ENCODE assay signal across 8 cellular contexts in genomic region chr3:87167634-87168456, GRCh38. TPM values are rescaled to one million over a fixed set of nuclear protein-coding genes. Genes with fewer than 3 reads are reported as not detected.
DNase-seq lines count a peak whose midpoint lies in the region; ATAC-seq, FAIRE-seq and TF ChIP-seq lines count a peak whose summit lies in the region.

No MANE protein-coding gene starts in this region.

- H3K36me3 ChIP-seq in pancreas, result no peaks in the 10 kb centered on the region

- H3K27me3 Mint-ChIP-seq in CD14-positive monocyte (ENCODE audit: low read depth in 3 of 3) (peaks cover 0 to 3% (median 0%) of the 10 kb centered on the region in 3 donors), activated B cell treated with CpG ODN at 0.5 μM for 24 hours (peaks cover 13% of the 10 kb centered on the region)
- H3K27me3 Mint-ChIP-seq in stimulated activated memory B cell treated with anti-CD40 and anti-IgM and Interleukin-4, amounts not matched to agents 10 μg/mL and 1 μg/mL and 100 μg/mL, for 72 hours, result peaks cover 9% of the 10 kb centered on the region

- H3K36me3 Mint-ChIP-seq in CD14-positive monocyte, result no peaks in the 10 kb centered on the region
- no peaks in the 10 kb centered on the region for H3K36me3 Mint-ChIP-seq in activated B cell treated with CpG ODN at 0.5 μM for 24 hours (ENCODE audit: low read depth)
- no peaks in the 10 kb centered on the region for H3K36me3 Mint-ChIP-seq in stimulated activated memory B cell treated with anti-CD40 and anti-IgM and Interleukin-4, amounts not matched to agents 10 μg/mL and 1 μg/mL and 100 μg/mL, for 72 hours

- peaks cover 0 to 5% (median 3%) of the 10 kb centered on the region in 3 donors for H3K4me1 ChIP-seq in pancreas

- CTCF ChIA-PET in activated B cell treated with CpG ODN at 0.5 μM for 24 hours (lab: Charles Lee), result interaction anchor here (0.7 to 1.2 kb wide), 5 partner anchors 8 to 1346 kb away, joined by 3 read pairs; no protein-coding TSS in a partner anchor

- POLR2A ChIA-PET in activated B cell treated with CpG ODN at 0.5 μM for 24 hours (lab: Charles Lee), result no interaction called here

- intact Hi-C loops in CD14-positive monocyte (cut with micrococcal nuclease), result loop anchor here in 1 of 2 donors (5.0 kb wide), 1 partner anchor 196 kb away; no protein-coding TSS in a partner anchor
- intact Hi-C loops in activated B cell treated with CpG ODN at 0.5 μM for 24 hours (cut with micrococcal nuclease), result loop anchor here (1.0 to 2.0 kb wide), 3 partner anchors 197 to 466 kb away; no protein-coding TSS in a partner anchor
- intact Hi-C loops in pancreas (cut with DNase I), result loop anchor here in 1 of 3 donors (10.0 kb wide), 1 partner anchor 393 kb away; no protein-coding TSS in a partner anchor

- peak overlapping the region in 1 of 7 donors; percentile 25 for H3K27ac Mint-ChIP-seq in CD14-positive monocyte
- H3K27ac Mint-ChIP-seq in activated B cell treated with CpG ODN at 0.5 μM for 24 hours, result no peak overlapping the region
- H3K27ac Mint-ChIP-seq in stimulated activated memory B cell treated with anti-CD40 and anti-IgM and Interleukin-4, amounts not matched to agents 10 μg/mL and 1 μg/mL and 100 μg/mL, for 72 hours, result no peak overlapping the region

- H3K4me1 Mint-ChIP-seq in CD14-positive monocyte (peaks cover 4% of the 10 kb centered on the region), activated B cell treated with CpG ODN at 0.5 μM for 24 hours (no peaks in the 10 kb centered on the region)
- H3K4me1 Mint-ChIP-seq in stimulated activated memory B cell treated with anti-CD40 and anti-IgM and Interleukin-4, amounts not matched to agents 10 μg/mL and 1 μg/mL and 100 μg/mL, for 72 hours, result no peaks in the 10 kb centered on the region

- H3K9me3 ChIP-seq in pancreas, result no peaks in the 10 kb centered on the region

- no peak overlapping the region for H3K27ac ChIP-seq in pancreas

- TF ChIP-seq CTCF in CD14-positive monocyte (IDR thresholded peaks at IDR 0.05) (peak; percentile 71), activated B cell treated with CpG ODN at 0.5 μM for 24 hours (IDR thresholded peaks at IDR 0.05) (no peak), pancreas (IDR thresholded peaks at IDR 0.05) (peak; percentile 55 to 74 (median 60))

- peak overlapping the region in 3 of 4 donors; percentile 6 to 38 (median 22) for H3K4me3 ChIP-seq in pancreas

- no peak for DNase-seq in CD14-positive monocyte (ENCODE audit: low spot score)
- peak; percentile 21 for DNase-seq in NCI-H1417 treated with DMSO at 0.1 percent for 48 hours (lab: John Stamatoyannopoulos, UW)
- DNase-seq in activated B cell treated with CpG ODN at 0.5 μM for 24 hours, result no peak
- DNase-seq in fibroblast of the conjunctiva (ENCODE audit: low read depth), result peak; percentile 43
- peak in 2 of 6 donors; percentile 7 to 42 for DNase-seq in pancreas

- peak; percentile 84 for ATAC-seq in GM18499 (IDR thresholded peaks at IDR 0.05; ENCODE audit: insufficient read depth, unreplicated experiment)
- ATAC-seq in HG02840 (IDR thresholded peaks at IDR 0.05; ENCODE audit: low FRiP score, unreplicated experiment), result peak; percentile 79
- peak; percentile 60 for ATAC-seq in activated B cell treated with CpG ODN at 0.5 μM for 24 hours (ENCODE audit: low read depth)
- ATAC-seq in pancreas, result peak in 3 of 4 donors; percentile 83 to 85 (median 85)
- no peak for ATAC-seq in stimulated activated memory B cell treated with anti-CD40 and anti-IgM and Interleukin-4, amounts not matched to agents 10 μg/mL and 1 μg/mL and 100 μg/mL, for 72 hours

- no peaks in the 10 kb centered on the region for H3K27me3 ChIP-seq in pancreas

- WGBS in pancreas, 2 donors, result 30 to 34% methylated on average over 11 of the region's 11 CpGs

- peak; percentile 86 for FAIRE-seq in pancreas (lab: Jason Lieb, UNC)

- H3K4me3 Mint-ChIP-seq in CD14-positive monocyte (peak overlapping the region in 1 of 2 donors; percentile 76), activated B cell treated with CpG ODN at 0.5 μM for 24 hours (peak overlapping the region; percentile 50)
- no peak overlapping the region for H3K4me3 Mint-ChIP-seq in stimulated activated memory B cell treated with anti-CD40 and anti-IgM and Interleukin-4, amounts not matched to agents 10 μg/mL and 1 μg/mL and 100 μg/mL, for 72 hours

- H3K9me3 Mint-ChIP-seq in CD14-positive monocyte (no peaks in the 10 kb centered on the region), activated B cell treated with CpG ODN at 0.5 μM for 24 hours (no peaks in the 10 kb centered on the region)
- H3K9me3 Mint-ChIP-seq in stimulated activated memory B cell treated with anti-CD40 and anti-IgM and Interleukin-4, amounts not matched to agents 10 μg/mL and 1 μg/mL and 100 μg/mL, for 72 hours, result no peaks in the 10 kb centered on the region

RNA-seq across cellular contexts. Expression of gene CHMP2B, which starts 59.3 kb away (rescaled TPM):
- 10 to 100 TPM; 62.1 to 67.9 TPM for polyA plus RNA-seq in CD14-positive monocyte
- 21.7 and 26.8 TPM in 2 replicates for total RNA-seq in activated B cell treated with CpG ODN at 0.5 μM for 24 hours
- total RNA-seq in pancreas, result 10 to 100 TPM; 19.5 to 29.0 (median 25.3) TPM
- 10 to 100 TPM; 10.3 to 16.2 TPM for polyA plus RNA-seq in pancreas

Comparison
In these comparisons a context has a peak if more than half of its experiments do, and no peak if none do; other contexts are left out.
1. DNase-seq: peak in NCI-H1417 treated with DMSO at 0.1 percent for 48 hours (single experiment) and fibroblast of the conjunctiva (single experiment); none in CD14-positive monocyte (single experiment) and activated B cell treated with CpG ODN at 0.5 μM for 24 hours (single experiment).